ENCODE assay signal across 1 cellular context in the genomic region with DNA sequence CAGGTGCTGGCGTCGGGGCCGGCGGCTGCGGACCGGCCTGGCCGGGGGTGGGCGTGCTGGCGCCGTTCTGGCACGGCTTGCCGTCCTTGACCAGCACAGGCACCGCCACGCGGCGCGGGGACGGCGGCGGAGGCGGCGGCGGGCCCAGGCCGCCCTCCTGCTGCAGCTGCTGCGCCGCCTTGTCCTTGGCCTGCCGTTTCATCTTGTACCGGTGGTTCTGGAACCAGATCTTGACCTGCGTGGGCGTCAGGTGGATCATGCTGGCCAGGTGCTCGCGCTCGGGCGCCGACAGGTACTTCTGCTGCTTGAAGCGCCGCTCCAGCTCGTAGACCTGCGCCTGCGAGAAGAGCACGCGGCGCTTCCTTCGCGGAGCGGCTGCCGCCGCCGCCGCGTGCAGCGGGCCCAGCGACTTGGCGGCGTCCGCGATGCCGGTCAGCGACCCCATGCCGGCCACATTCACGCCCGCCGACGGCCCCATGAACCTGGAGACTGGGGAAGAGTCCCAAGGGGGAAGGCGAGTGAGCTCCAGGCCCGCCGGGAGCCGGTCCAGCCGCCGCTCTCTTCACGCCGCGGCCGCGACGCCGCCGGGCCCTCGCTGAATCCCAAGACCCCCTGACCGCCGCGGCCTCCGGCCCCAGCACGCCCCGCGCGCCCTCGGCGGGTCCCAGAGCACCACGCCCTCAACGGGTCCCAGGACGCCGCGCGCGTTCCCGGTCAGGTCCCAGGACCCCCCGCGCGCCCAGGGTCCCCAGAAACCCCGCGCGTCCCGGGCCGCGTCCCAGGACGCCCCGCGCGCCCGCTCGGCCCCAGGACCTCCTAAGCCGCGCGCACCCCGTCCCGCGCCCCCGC.
TF ChIP-seq lines count a peak whose summit lies in the region.

No MANE protein-coding gene starts in this region.

TF ChIP-seq in H1, 55 proteins besides CTCF, POLR2A, EP300 and RAD21 (continued from another document):
- no peak for TF ChIP-seq TAF1 (IDR thresholded peaks at IDR 0.05; ENCODE audit: low read depth, low read length)
- TF ChIP-seq NANOG (IDR thresholded peaks at IDR 0.05; ENCODE audit: insufficient read depth, low read depth, low read length, poor library complexity, severe bottlenecking): no peak
- TF ChIP-seq FOSL1 (IDR thresholded peaks at IDR 0.05; ENCODE audit: insufficient read depth, low read depth, low read length): no peak
- TF ChIP-seq, protein P1, sequence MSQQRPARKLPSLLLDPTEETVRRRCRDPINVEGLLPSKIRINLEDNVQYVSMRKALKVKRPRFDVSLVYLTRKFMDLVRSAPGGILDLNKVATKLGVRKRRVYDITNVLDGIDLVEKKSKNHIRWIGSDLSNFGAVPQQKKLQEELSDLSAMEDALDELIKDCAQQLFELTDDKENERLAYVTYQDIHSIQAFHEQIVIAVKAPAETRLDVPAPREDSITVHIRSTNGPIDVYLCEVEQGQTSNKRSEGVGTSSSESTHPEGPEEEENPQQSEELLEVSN (IDR thresholded peaks at IDR 0.05): peak; percentile 97
- no peak for TF ChIP-seq GABPA (IDR thresholded peaks at IDR 0.05; ENCODE audit: borderline replicate concordance, insufficient read depth, low read length)
- no peak for TF ChIP-seq BCL11A (IDR thresholded peaks at IDR 0.05; ENCODE audit: low read depth in 2 of 2, low read length in 2 of 2)
- no peak for TF ChIP-seq TBP (IDR thresholded peaks at IDR 0.05; ENCODE audit: low read depth, low read length)
- TF ChIP-seq ZNF274 (IDR thresholded peaks at IDR 0.05; ENCODE audit: borderline replicate concordance, extremely low read depth, low read length): no peak
- no peak for TF ChIP-seq SAP30 (IDR thresholded peaks at IDR 0.05; ENCODE audit: insufficient read depth, insufficient replicate concordance, low read length)
- TF ChIP-seq EZH2 (IDR thresholded peaks at IDR 0.05; ENCODE audit: low read depth, low read length, severe bottlenecking): peak; percentile 97
- no peak for TF ChIP-seq MAFK (IDR thresholded peaks at IDR 0.05; ENCODE audit: low read depth, low read length)
- peak; percentile 22 for TF ChIP-seq KDM4A (IDR thresholded peaks at IDR 0.05; ENCODE audit: low read depth, low read length, severe bottlenecking)
- TF ChIP-seq, protein P2, sequence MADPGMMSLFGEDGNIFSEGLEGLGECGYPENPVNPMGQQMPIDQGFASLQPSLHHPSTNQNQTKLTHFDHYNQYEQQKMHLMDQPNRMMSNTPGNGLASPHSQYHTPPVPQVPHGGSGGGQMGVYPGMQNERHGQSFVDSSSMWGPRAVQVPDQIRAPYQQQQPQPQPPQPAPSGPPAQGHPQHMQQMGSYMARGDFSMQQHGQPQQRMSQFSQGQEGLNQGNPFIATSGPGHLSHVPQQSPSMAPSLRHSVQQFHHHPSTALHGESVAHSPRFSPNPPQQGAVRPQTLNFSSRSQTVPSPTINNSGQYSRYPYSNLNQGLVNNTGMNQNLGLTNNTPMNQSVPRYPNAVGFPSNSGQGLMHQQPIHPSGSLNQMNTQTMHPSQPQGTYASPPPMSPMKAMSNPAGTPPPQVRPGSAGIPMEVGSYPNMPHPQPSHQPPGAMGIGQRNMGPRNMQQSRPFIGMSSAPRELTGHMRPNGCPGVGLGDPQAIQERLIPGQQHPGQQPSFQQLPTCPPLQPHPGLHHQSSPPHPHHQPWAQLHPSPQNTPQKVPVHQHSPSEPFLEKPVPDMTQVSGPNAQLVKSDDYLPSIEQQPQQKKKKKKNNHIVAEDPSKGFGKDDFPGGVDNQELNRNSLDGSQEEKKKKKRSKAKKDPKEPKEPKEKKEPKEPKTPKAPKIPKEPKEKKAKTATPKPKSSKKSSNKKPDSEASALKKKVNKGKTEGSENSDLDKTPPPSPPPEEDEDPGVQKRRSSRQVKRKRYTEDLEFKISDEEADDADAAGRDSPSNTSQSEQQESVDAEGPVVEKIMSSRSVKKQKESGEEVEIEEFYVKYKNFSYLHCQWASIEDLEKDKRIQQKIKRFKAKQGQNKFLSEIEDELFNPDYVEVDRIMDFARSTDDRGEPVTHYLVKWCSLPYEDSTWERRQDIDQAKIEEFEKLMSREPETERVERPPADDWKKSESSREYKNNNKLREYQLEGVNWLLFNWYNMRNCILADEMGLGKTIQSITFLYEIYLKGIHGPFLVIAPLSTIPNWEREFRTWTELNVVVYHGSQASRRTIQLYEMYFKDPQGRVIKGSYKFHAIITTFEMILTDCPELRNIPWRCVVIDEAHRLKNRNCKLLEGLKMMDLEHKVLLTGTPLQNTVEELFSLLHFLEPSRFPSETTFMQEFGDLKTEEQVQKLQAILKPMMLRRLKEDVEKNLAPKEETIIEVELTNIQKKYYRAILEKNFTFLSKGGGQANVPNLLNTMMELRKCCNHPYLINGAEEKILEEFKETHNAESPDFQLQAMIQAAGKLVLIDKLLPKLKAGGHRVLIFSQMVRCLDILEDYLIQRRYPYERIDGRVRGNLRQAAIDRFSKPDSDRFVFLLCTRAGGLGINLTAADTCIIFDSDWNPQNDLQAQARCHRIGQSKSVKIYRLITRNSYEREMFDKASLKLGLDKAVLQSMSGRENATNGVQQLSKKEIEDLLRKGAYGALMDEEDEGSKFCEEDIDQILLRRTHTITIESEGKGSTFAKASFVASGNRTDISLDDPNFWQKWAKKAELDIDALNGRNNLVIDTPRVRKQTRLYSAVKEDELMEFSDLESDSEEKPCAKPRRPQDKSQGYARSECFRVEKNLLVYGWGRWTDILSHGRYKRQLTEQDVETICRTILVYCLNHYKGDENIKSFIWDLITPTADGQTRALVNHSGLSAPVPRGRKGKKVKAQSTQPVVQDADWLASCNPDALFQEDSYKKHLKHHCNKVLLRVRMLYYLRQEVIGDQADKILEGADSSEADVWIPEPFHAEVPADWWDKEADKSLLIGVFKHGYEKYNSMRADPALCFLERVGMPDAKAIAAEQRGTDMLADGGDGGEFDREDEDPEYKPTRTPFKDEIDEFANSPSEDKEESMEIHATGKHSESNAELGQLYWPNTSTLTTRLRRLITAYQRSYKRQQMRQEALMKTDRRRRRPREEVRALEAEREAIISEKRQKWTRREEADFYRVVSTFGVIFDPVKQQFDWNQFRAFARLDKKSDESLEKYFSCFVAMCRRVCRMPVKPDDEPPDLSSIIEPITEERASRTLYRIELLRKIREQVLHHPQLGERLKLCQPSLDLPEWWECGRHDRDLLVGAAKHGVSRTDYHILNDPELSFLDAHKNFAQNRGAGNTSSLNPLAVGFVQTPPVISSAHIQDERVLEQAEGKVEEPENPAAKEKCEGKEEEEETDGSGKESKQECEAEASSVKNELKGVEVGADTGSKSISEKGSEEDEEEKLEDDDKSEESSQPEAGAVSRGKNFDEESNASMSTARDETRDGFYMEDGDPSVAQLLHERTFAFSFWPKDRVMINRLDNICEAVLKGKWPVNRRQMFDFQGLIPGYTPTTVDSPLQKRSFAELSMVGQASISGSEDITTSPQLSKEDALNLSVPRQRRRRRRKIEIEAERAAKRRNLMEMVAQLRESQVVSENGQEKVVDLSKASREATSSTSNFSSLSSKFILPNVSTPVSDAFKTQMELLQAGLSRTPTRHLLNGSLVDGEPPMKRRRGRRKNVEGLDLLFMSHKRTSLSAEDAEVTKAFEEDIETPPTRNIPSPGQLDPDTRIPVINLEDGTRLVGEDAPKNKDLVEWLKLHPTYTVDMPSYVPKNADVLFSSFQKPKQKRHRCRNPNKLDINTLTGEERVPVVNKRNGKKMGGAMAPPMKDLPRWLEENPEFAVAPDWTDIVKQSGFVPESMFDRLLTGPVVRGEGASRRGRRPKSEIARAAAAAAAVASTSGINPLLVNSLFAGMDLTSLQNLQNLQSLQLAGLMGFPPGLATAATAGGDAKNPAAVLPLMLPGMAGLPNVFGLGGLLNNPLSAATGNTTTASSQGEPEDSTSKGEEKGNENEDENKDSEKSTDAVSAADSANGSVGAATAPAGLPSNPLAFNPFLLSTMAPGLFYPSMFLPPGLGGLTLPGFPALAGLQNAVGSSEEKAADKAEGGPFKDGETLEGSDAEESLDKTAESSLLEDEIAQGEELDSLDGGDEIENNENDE (IDR thresholded peaks at IDR 0.05; ENCODE audit: insufficient replicate concordance, low read length): no peak
- TF ChIP-seq TCF12 (IDR thresholded peaks at IDR 0.05; ENCODE audit: low read depth, low read length): no peak
- TF ChIP-seq BRCA1 (IDR thresholded peaks at IDR 0.05; ENCODE audit: low read depth, low read length): no peak
- no peak for TF ChIP-seq BACH1 (IDR thresholded peaks at IDR 0.05; ENCODE audit: low read length)
- TF ChIP-seq RXRA (IDR thresholded peaks at IDR 0.05; ENCODE audit: insufficient read depth, low read depth, low read length): no peak
- no peak for TF ChIP-seq POU5F1 (IDR thresholded peaks at IDR 0.05; ENCODE audit: low read depth, low read length)
- no peak for TF ChIP-seq CTBP2 (IDR thresholded peaks at IDR 0.05; ENCODE audit: borderline replicate concordance, insufficient read depth, insufficient read length, low read length)
- no peak for TF ChIP-seq PHF8 (conservative IDR thresholded peaks at IDR 0.05; ENCODE audit: low read depth, low read length)
- TF ChIP-seq CREB1 (IDR thresholded peaks at IDR 0.05): no peak
- TF ChIP-seq YY1 (IDR thresholded peaks at IDR 0.05; ENCODE audit: low read depth, low read length): no peak
- TF ChIP-seq KDM5A (IDR thresholded peaks at IDR 0.05; ENCODE audit: low read length): no peak
- no peak for TF ChIP-seq NRF1 (IDR thresholded peaks at IDR 0.05; ENCODE audit: low read depth, low read length)
- TF ChIP-seq, protein P3, sequence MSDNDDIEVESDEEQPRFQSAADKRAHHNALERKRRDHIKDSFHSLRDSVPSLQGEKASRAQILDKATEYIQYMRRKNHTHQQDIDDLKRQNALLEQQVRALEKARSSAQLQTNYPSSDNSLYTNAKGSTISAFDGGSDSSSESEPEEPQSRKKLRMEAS (IDR thresholded peaks at IDR 0.05): peak; percentile 98
- no peak for TF ChIP-seq TEAD4 (IDR thresholded peaks at IDR 0.05; ENCODE audit: low read depth, low read length)
- TF ChIP-seq, protein P4, sequence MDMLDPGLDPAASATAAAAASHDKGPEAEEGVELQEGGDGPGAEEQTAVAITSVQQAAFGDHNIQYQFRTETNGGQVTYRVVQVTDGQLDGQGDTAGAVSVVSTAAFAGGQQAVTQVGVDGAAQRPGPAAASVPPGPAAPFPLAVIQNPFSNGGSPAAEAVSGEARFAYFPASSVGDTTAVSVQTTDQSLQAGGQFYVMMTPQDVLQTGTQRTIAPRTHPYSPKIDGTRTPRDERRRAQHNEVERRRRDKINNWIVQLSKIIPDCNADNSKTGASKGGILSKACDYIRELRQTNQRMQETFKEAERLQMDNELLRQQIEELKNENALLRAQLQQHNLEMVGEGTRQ (IDR thresholded peaks at IDR 0.05; ENCODE audit: low read length): no peak
- TF ChIP-seq SP4 (IDR thresholded peaks at IDR 0.05; ENCODE audit: low read length): no peak
- TF ChIP-seq GTF2F1 (IDR thresholded peaks at IDR 0.05; ENCODE audit: borderline replicate concordance, low read depth, low read length): no peak
- no peak for TF ChIP-seq RFX5 (IDR thresholded peaks at IDR 0.05; ENCODE audit: borderline replicate concordance, low read depth, low read length)
- no peak for TF ChIP-seq ASH2L (IDR thresholded peaks at IDR 0.05; ENCODE audit: low read length)
- no peak for TF ChIP-seq KDM1A (IDR thresholded peaks at IDR 0.05; ENCODE audit: borderline replicate concordance, low read length)
- TF ChIP-seq JUND (IDR thresholded peaks at IDR 0.05; ENCODE audit: low read length): no peak
- TF ChIP-seq SIRT6 (IDR thresholded peaks at IDR 0.05; ENCODE audit: low read length): no peak
- TF ChIP-seq RBBP5 (IDR thresholded peaks at IDR 0.05; ENCODE audit: borderline replicate concordance, low read depth, low read length): no peak
- TF ChIP-seq SP1 (IDR thresholded peaks at IDR 0.05; ENCODE audit: low read depth, low read length): no peak
- TF ChIP-seq, protein P5, sequence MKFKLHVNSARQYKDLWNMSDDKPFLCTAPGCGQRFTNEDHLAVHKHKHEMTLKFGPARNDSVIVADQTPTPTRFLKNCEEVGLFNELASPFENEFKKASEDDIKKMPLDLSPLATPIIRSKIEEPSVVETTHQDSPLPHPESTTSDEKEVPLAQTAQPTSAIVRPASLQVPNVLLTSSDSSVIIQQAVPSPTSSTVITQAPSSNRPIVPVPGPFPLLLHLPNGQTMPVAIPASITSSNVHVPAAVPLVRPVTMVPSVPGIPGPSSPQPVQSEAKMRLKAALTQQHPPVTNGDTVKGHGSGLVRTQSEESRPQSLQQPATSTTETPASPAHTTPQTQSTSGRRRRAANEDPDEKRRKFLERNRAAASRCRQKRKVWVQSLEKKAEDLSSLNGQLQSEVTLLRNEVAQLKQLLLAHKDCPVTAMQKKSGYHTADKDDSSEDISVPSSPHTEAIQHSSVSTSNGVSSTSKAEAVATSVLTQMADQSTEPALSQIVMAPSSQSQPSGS (IDR thresholded peaks at IDR 0.05; ENCODE audit: low read length): no peak
- TF ChIP-seq, protein P6, sequence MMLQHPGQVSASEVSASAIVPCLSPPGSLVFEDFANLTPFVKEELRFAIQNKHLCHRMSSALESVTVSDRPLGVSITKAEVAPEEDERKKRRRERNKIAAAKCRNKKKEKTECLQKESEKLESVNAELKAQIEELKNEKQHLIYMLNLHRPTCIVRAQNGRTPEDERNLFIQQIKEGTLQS (IDR thresholded peaks at IDR 0.05; ENCODE audit: insufficient read depth, low read depth, low read length): no peak
- TF ChIP-seq RNF2 (IDR thresholded peaks at IDR 0.05; ENCODE audit: borderline replicate concordance, low read depth, low read length, missing control alignments, poor library complexity, severe bottlenecking): peak; percentile 51
- TF ChIP-seq POLR2AphosphoS5 (IDR thresholded peaks at IDR 0.05; ENCODE audit: low read depth, low read length): no peak
- no peak for TF ChIP-seq CHD2 (IDR thresholded peaks at IDR 0.05; ENCODE audit: low read length)
- TF ChIP-seq HDAC6 (IDR thresholded peaks at IDR 0.05; ENCODE audit: low read depth, low read length): no peak
- no peak for TF ChIP-seq SP2 (IDR thresholded peaks at IDR 0.05; ENCODE audit: low read length)
- TF ChIP-seq JUN (IDR thresholded peaks at IDR 0.05; ENCODE audit: low read depth, low read length): no peak
